In the genomic region with DNA sequence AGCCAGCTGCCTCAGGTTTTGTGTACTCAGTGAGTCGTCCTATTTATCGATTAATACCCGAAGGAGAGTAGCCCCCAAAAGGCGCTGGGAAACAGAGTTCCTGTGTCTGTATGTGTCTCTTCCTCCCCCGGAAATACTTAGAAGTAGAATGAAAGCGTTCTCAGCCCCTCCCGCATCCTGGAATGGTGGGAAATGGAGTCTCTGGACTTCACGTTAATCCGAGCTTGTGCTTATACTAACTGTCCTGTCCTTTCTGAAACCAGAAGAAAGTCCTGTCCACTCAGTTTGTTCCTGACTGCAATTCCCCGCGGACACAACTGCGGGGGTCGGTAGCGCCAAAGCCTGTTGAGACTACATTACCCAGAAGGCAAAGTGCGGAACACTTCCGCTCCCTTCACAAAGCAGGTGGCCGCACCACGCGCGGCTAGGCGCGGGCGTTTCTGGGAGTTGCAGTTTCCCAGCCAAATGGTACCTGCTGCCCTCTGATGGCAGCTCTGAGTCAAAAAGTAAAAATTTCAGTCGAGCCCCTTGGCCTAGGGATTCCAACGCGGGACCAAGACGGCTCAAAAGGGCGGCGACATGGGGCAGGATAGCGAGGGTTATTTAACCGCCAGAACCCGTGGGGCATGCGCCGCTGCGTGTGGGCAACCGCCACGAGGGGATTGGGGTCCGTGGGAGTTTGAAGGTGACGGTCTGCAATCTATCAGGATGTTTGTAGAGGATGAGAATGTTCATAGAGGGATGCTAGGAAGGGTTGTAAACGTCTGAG, we compare ENCODE assay signal across 8 cellular contexts. TPM values are rescaled to one million over a fixed set of nuclear protein-coding genes. Genes with fewer than 3 reads are reported as not detected.
A peak's percentile ranks its signal among the peaks of the same experiment; 100 is the strongest.
DNase-seq lines count a peak whose midpoint lies in the region; ATAC-seq, FAIRE-seq and TF ChIP-seq lines count a peak whose summit lies in the region.

No MANE protein-coding gene starts in this region.

- no peaks in the 10 kb centered on the region for H3K27me3 Mint-ChIP-seq in T-helper 17 cell

- peak overlapping the region; percentile 90 for H3K27ac Mint-ChIP-seq in T-helper 17 cell

- peaks cover 5% of the 10 kb centered on the region for H3K4me1 ChIP-seq in right cardiac atrium (ENCODE audit: control insufficient read depth, insufficient read depth, low read length)
- H3K4me1 ChIP-seq in psoas muscle, result peaks cover 39% of the 10 kb centered on the region

- peaks cover 0 to 12% of the 10 kb centered on the region in 2 donors for H3K36me3 ChIP-seq in psoas muscle (ENCODE audit: insufficient read depth in 1 of 2, low read depth in 1 of 2)

- intact Hi-C loops in right cardiac atrium (cut with DNase I), result loop anchor here (5.0 kb wide), 2 partner anchors 38 to 53 kb away; no protein-coding TSS in a partner anchor
- intact Hi-C loops in psoas muscle (cut with DNase I), result loop anchor here in 1 of 2 donors (5.0 kb wide), 1 partner anchor 53 kb away; no protein-coding TSS in a partner anchor

- H3K27ac ChIP-seq in right cardiac atrium (ENCODE audit: low read length) (peak overlapping the region; percentile 90), psoas muscle (peak overlapping the region; percentile 93)

- peak overlapping the region; percentile 96 for H3K4me3 Mint-ChIP-seq in T-helper 17 cell

- H3K9me3 ChIP-seq in T-helper 17 cell (ENCODE audit: control insufficient read depth, low read length, poor library complexity, severe bottlenecking) (no peaks in the 10 kb centered on the region), right cardiac atrium (ENCODE audit: control insufficient read depth, low read length) (no peaks in the 10 kb centered on the region), psoas muscle (no peaks in the 10 kb centered on the region)

- FAIRE-seq in urothelium cell line (lab: Jason Lieb, UNC), result peak; percentile 44

- H3K4me3 ChIP-seq in GM08714 (ENCODE audit: low read length) (peak overlapping the region; percentile 87), right cardiac atrium (ENCODE audit: low read length) (peak overlapping the region; percentile 77), psoas muscle (peak overlapping the region; percentile 83)

- H3K4me1 Mint-ChIP-seq in T-helper 17 cell, result peaks cover 41% of the 10 kb centered on the region

- 2% methylated on average over 40 of the region's 40 CpGs for WGBS in right cardiac atrium
- whole genome bisulfite sequencing in psoas muscle, 3 donors, result 1 to 2% (median 2%) methylated on average over 40 of the region's 40 CpGs

- H3K36me3 Mint-ChIP-seq in T-helper 17 cell (ENCODE audit: low read depth), result no peaks in the 10 kb centered on the region

- DNase-seq in NCI-H146 treated with DMSO at 0.1 percent for 48 hours (lab: John Stamatoyannopoulos, UW; ENCODE audit: unreplicated experiment) (peak; percentile 98), T-helper 17 cell (peak; percentile 78 to 83 (median 81)), anterior cingulate cortex (lab: John Stamatoyannopoulos, UW) (peak; percentile 60 to 96 (median 90)), right cardiac atrium (peak; percentile 94 to 97 (median 96)), psoas muscle (peak; percentile 92 to 95), urothelium cell line (ENCODE audit: low spot score) (peak; percentile 85)

- peak; percentile 65 for TF ChIP-seq CTCF in psoas muscle (IDR thresholded peaks at IDR 0.05)

- H3K27me3 ChIP-seq in right cardiac atrium (ENCODE audit: control insufficient read depth, insufficient read depth) (no peaks in the 10 kb centered on the region), psoas muscle (ENCODE audit: insufficient read depth in 3 of 3, low read length in 2 of 3) (no peaks in the 10 kb centered on the region)

- peak; percentile 34 for ATAC-seq in HG02763 (IDR thresholded peaks at IDR 0.05; ENCODE audit: unreplicated experiment)
- ATAC-seq in T-helper 17 cell, result peak; percentile 44
- ATAC-seq in right cardiac atrium, result peak; percentile 40 to 48
- ATAC-seq in psoas muscle, result peak; percentile 34 to 68 (median 55)

RNA-seq across cellular contexts. Expression of gene GSK3A, which starts 2.2 kb away (rescaled TPM):
- total RNA-seq in T-helper 17 cell (10 to 100 TPM; 27.7 to 28.1 TPM), right cardiac atrium (10 to 100 TPM; 32.0 to 37.3 (median 34.9) TPM), psoas muscle (10 to 100 TPM; 48.7 to 64.8 (median 58.1) TPM)
- polyA plus RNA-seq in right cardiac atrium (46.5 TPM), psoas muscle (100 to 1,000 TPM in 1 of 3 donors, 10 to 100 TPM in 2; 70.1 to 117 (median 81.1) TPM)

RNA-seq across cellular contexts. Expression of gene ERF, which starts 10.3 kb away (rescaled TPM):
- total RNA-seq in T-helper 17 cell (10 to 100 TPM; 75.8 to 82.1 TPM), right cardiac atrium (10 to 100 TPM; 33.3 to 58.1 (median 48.1) TPM), psoas muscle (10 to 100 TPM; 10.0 to 13.5 (median 11.8) TPM)
- polyA plus RNA-seq in right cardiac atrium (39.1 TPM), psoas muscle (10 to 100 TPM in 2 of 3 donors, 1 to 10 TPM in 1; 7.1 to 11.7 (median 11.4) TPM)

RNA-seq across cellular contexts. Expression of gene CIC, which starts 24.4 kb away (rescaled TPM):
- total RNA-seq in T-helper 17 cell (100 to 1,000 TPM; 112 to 125 TPM), right cardiac atrium (10 to 100 TPM; 36.4 to 42.7 (median 39.6) TPM), psoas muscle (10 to 100 TPM; 28.8 to 55.0 (median 44.2) TPM)
- polyA plus RNA-seq in right cardiac atrium (28.6 TPM), psoas muscle (10 to 100 TPM; 17.1 to 39.3 (median 18.1) TPM)

RNA-seq across cellular contexts. Expression of gene ZNF526, which starts 24.5 kb away (rescaled TPM):
- total RNA-seq in T-helper 17 cell (1 to 10 TPM; 6.7 to 7.5 TPM), right cardiac atrium (1 to 10 TPM; 5.4 to 7.3 (median 6.5) TPM), psoas muscle (1 to 10 TPM; 4.2 to 7.9 (median 6.0) TPM)
- polyA plus RNA-seq in right cardiac atrium (3.3 TPM), psoas muscle (1 to 10 TPM; 3.4 to 7.4 (median 5.0) TPM)

RNA-seq across cellular contexts. Expression of gene DEDD2, which starts 27.2 kb away (rescaled TPM):
- 10 to 100 TPM; 72.1 to 89.9 TPM for total RNA-seq in T-helper 17 cell
- 10 to 100 TPM; 14.6 to 19.9 (median 17.8) TPM for total RNA-seq in right cardiac atrium
- 21.6 TPM for polyA plus RNA-seq in right cardiac atrium
- total RNA-seq in psoas muscle, result 10 to 100 TPM in 3 of 4 donors, 1 to 10 TPM in 1; 8.8 to 22.5 (median 11.6) TPM
- 10 to 100 TPM; 11.6 to 26.1 (median 20.5) TPM for polyA plus RNA-seq in psoas muscle

Comparison
In these comparisons a context has a peak if more than half of its experiments do, and no peak if none do; other contexts are left out.
1. Peak in every context shown above with its lines: DNase-seq, ATAC-seq, H3K4me3 ChIP-seq and H3K27ac ChIP-seq.